2 cellular contexts compared by ENCODE assay signal in the genomic region with DNA sequence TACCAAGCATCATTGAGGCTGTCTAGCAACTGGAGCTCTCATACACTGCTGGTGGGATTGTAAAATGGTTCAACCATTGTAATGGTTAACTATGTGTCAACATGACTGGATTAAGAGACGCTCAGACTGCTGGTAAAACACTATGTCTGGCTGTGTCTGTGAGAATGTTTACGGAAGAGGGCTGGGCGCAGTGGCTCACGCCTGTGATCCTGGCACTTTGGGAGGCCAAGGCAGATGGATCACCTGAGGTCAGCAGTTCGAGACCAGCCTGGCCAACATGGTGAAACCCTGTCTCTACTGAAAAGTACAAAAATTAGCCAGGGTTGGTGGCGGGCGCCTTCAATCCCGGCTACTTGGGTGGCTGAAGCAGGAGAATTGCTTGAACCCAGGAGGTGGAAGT.
TF ChIP-seq lines count a peak whose summit lies in the region.

No MANE protein-coding gene starts in this region.

TF ChIP-seq in SK-N-SH, 30 proteins besides CTCF, POLR2A, EP300 and RAD21 (continued from another document):
- TF ChIP-seq FOSL2 (IDR thresholded peaks at IDR 0.05; ENCODE audit: borderline replicate concordance, low read depth) (no peak), MEF2A (IDR thresholded peaks at IDR 0.05; ENCODE audit: borderline replicate concordance, low read depth) (no peak), CHD2 (IDR thresholded peaks at IDR 0.05; ENCODE audit: low read length, partially characterized antibody) (no peak), FOXM1 (IDR thresholded peaks at IDR 0.05; ENCODE audit: low read depth) (no peak), GABPA (IDR thresholded peaks at IDR 0.05; ENCODE audit: low read depth) (no peak), EZH2phosphoT487 (IDR thresholded peaks at IDR 0.05; ENCODE audit: borderline replicate concordance, low read depth) (no peak), SIN3A (IDR thresholded peaks at IDR 0.05; ENCODE audit: borderline replicate concordance, low read depth, low read length) (no peak), TEAD4 (IDR thresholded peaks at IDR 0.05; ENCODE audit: borderline replicate concordance, insufficient read depth) (no peak)
- TF ChIP-seq, protein P1, sequence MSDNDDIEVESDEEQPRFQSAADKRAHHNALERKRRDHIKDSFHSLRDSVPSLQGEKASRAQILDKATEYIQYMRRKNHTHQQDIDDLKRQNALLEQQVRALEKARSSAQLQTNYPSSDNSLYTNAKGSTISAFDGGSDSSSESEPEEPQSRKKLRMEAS (IDR thresholded peaks at IDR 0.05; ENCODE audit: low read depth), result no peak
- TF ChIP-seq, protein P2, sequence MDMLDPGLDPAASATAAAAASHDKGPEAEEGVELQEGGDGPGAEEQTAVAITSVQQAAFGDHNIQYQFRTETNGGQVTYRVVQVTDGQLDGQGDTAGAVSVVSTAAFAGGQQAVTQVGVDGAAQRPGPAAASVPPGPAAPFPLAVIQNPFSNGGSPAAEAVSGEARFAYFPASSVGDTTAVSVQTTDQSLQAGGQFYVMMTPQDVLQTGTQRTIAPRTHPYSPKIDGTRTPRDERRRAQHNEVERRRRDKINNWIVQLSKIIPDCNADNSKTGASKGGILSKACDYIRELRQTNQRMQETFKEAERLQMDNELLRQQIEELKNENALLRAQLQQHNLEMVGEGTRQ (IDR thresholded peaks at IDR 0.05; ENCODE audit: borderline replicate concordance, low read depth, low read length), result no peak
- TF ChIP-seq, protein P3, sequence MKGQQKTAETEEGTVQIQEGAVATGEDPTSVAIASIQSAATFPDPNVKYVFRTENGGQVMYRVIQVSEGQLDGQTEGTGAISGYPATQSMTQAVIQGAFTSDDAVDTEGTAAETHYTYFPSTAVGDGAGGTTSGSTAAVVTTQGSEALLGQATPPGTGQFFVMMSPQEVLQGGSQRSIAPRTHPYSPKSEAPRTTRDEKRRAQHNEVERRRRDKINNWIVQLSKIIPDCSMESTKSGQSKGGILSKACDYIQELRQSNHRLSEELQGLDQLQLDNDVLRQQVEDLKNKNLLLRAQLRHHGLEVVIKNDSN (IDR thresholded peaks at IDR 0.05; ENCODE audit: borderline replicate concordance, low read depth), result no peak
- TF ChIP-seq, protein P4, sequence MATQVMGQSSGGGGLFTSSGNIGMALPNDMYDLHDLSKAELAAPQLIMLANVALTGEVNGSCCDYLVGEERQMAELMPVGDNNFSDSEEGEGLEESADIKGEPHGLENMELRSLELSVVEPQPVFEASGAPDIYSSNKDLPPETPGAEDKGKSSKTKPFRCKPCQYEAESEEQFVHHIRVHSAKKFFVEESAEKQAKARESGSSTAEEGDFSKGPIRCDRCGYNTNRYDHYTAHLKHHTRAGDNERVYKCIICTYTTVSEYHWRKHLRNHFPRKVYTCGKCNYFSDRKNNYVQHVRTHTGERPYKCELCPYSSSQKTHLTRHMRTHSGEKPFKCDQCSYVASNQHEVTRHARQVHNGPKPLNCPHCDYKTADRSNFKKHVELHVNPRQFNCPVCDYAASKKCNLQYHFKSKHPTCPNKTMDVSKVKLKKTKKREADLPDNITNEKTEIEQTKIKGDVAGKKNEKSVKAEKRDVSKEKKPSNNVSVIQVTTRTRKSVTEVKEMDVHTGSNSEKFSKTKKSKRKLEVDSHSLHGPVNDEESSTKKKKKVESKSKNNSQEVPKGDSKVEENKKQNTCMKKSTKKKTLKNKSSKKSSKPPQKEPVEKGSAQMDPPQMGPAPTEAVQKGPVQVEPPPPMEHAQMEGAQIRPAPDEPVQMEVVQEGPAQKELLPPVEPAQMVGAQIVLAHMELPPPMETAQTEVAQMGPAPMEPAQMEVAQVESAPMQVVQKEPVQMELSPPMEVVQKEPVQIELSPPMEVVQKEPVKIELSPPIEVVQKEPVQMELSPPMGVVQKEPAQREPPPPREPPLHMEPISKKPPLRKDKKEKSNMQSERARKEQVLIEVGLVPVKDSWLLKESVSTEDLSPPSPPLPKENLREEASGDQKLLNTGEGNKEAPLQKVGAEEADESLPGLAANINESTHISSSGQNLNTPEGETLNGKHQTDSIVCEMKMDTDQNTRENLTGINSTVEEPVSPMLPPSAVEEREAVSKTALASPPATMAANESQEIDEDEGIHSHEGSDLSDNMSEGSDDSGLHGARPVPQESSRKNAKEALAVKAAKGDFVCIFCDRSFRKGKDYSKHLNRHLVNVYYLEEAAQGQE (IDR thresholded peaks at IDR 0.05; ENCODE audit: low read depth, low read length), result no peak
- TF ChIP-seq, protein P5, sequence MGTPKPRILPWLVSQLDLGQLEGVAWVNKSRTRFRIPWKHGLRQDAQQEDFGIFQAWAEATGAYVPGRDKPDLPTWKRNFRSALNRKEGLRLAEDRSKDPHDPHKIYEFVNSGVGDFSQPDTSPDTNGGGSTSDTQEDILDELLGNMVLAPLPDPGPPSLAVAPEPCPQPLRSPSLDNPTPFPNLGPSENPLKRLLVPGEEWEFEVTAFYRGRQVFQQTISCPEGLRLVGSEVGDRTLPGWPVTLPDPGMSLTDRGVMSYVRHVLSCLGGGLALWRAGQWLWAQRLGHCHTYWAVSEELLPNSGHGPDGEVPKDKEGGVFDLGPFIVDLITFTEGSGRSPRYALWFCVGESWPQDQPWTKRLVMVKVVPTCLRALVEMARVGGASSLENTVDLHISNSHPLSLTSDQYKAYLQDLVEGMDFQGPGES (IDR thresholded peaks at IDR 0.05; ENCODE audit: low read depth, low read length), result no peak
- TF ChIP-seq, protein P6, sequence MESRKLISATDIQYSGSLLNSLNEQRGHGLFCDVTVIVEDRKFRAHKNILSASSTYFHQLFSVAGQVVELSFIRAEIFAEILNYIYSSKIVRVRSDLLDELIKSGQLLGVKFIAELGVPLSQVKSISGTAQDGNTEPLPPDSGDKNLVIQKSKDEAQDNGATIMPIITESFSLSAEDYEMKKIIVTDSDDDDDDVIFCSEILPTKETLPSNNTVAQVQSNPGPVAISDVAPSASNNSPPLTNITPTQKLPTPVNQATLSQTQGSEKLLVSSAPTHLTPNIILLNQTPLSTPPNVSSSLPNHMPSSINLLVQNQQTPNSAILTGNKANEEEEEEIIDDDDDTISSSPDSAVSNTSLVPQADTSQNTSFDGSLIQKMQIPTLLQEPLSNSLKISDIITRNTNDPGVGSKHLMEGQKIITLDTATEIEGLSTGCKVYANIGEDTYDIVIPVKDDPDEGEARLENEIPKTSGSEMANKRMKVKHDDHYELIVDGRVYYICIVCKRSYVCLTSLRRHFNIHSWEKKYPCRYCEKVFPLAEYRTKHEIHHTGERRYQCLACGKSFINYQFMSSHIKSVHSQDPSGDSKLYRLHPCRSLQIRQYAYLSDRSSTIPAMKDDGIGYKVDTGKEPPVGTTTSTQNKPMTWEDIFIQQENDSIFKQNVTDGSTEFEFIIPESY (IDR thresholded peaks at IDR 0.05; ENCODE audit: borderline replicate concordance, low read depth), result no peak
TF ChIP-seq in SK-N-SH: peak in this region for 0.

TF ChIP-seq in SK-N-SH treated with all-trans-retinoic acid at 6 μM for 48 hours, 23 proteins besides CTCF, POLR2A, EP300 and RAD21:
- TF ChIP-seq, protein P7, sequence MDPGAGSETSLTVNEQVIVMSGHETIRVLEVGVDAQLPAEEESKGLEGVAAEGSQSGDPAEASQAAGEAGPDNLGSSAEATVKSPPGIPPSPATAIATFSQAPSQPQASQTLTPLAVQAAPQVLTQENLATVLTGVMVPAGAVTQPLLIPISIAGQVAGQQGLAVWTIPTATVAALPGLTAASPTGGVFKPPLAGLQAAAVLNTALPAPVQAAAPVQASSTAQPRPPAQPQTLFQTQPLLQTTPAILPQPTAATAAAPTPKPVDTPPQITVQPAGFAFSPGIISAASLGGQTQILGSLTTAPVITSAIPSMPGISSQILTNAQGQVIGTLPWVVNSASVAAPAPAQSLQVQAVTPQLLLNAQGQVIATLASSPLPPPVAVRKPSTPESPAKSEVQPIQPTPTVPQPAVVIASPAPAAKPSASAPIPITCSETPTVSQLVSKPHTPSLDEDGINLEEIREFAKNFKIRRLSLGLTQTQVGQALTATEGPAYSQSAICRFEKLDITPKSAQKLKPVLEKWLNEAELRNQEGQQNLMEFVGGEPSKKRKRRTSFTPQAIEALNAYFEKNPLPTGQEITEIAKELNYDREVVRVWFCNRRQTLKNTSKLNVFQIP (CRISPR knock-in tag; IDR thresholded peaks at IDR 0.05; ENCODE audit: borderline replicate concordance, low read depth), result no peak
- TF ChIP-seq PPARA (CRISPR knock-in tag; IDR thresholded peaks at IDR 0.05; ENCODE audit: borderline replicate concordance), result no peak
